In the genomic region with DNA sequence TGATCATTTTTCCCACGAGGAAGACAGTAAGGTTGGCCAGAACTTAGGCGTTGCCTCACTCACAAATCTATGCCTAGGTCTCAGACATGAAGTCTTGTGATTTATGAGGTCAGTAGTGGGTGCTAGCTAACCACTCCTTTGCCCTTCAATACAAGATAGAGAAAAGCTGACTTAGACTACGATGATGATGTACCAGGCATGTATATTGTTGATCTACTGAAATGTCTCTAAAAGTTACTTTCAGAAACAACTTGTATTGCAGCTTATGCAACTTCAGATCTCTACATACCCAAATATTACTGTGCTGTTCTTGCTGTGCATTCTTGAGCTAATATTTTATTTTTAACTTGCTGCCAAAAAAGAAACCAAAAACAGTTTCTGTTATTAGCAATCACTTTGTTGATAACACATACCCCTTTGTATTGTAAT, we compare ENCODE assay signal across 10 cellular contexts. TPM values are rescaled to one million over a fixed set of nuclear protein-coding genes. Genes with fewer than 3 reads are reported as not detected.
DNase-seq lines count a peak whose midpoint lies in the region; ATAC-seq and TF ChIP-seq lines count a peak whose summit lies in the region.
"Had no signal": no experiment of that assay in that cellular context is flagged by ENCODE, and none has a peak within 500 bp of the region (broad histone marks: within the 10 kb centered on the region; RNA-seq: fewer than 3 reads in every experiment).

No MANE protein-coding gene starts in this region.

- peak overlapping the region; percentile 53 for H3K27ac Mint-ChIP-seq in CD8-positive, alpha-beta T cell
- peak overlapping the region in 1 of 2 donors; percentile 13 for H3K27ac Mint-ChIP-seq in T-cell

- CTCF ChIA-PET in CD8-positive, alpha-beta T cell (lab: Charles Lee): interaction anchor here (0.9 kb wide), 1 partner anchor 46 kb away, joined by 3 read pairs; no protein-coding TSS in a partner anchor
- CTCF ChIA-PET in T-cell (lab: Charles Lee): interaction anchor here in 1 of 2 donors (0.8 kb wide), 1 partner anchor 12 kb away, joined by 3 read pairs; no protein-coding TSS in a partner anchor

- H3K4me3 Mint-ChIP-seq in CD8-positive, alpha-beta T cell: no peak overlapping the region
- no peak overlapping the region for H3K4me3 Mint-ChIP-seq in T-cell

- H3K27ac ChIP-seq in CD8-positive, alpha-beta T cell (ENCODE audit: low read depth, low read length): no peak overlapping the region
- peak overlapping the region in 3 of 4 donors; percentile 9 to 30 (median 15) for H3K27ac ChIP-seq in gastroesophageal sphincter
- H3K27ac ChIP-seq: BLaER1 treated with 17β-estradiol and CSF1 and Interleukin-3, amounts not matched to agents 10 nM and 100 nM had no signal

- no peaks in the 10 kb centered on the region for H3K27me3 Mint-ChIP-seq in CD8-positive, alpha-beta T cell (ENCODE audit: low read depth)
- H3K27me3 Mint-ChIP-seq in T-cell: no peaks in the 10 kb centered on the region

- no peaks in the 10 kb centered on the region for H3K27me3 ChIP-seq in CD8-positive, alpha-beta T cell (ENCODE audit: insufficient read depth, low read length)
- H3K27me3 ChIP-seq in gastroesophageal sphincter: no peaks in the 10 kb centered on the region
- H3K27me3 ChIP-seq: BLaER1 treated with 17β-estradiol and CSF1 and Interleukin-3, amounts not matched to agents 10 nM and 100 nM had no signal

- TF ChIP-seq EP300 in gastroesophageal sphincter (IDR thresholded peaks at IDR 0.05): no peak

- TF ChIP-seq CTCF in CD8-positive, alpha-beta T cell (IDR thresholded peaks at IDR 0.05): no peak
- TF ChIP-seq CTCF in gastroesophageal sphincter (IDR thresholded peaks at IDR 0.05): no peak

- H3K4me1 Mint-ChIP-seq in CD8-positive, alpha-beta T cell (ENCODE audit: low read depth): peaks cover 70% of the 10 kb centered on the region
- peaks cover 63 to 64% (median 63%) of the 10 kb centered on the region in 3 donors for H3K4me1 Mint-ChIP-seq in T-cell

- H3K36me3 ChIP-seq in CD8-positive, alpha-beta T cell (ENCODE audit: insufficient read depth, low read length): peaks cover 12% of the 10 kb centered on the region
- H3K36me3 ChIP-seq in gastroesophageal sphincter: peaks cover 0 to 11% of the 10 kb centered on the region in 2 donors

- H3K4me3 ChIP-seq in CD8-positive, alpha-beta T cell (ENCODE audit: low read depth, low read length): no peak overlapping the region
- no peak overlapping the region for H3K4me3 ChIP-seq in gastroesophageal sphincter
- H3K4me3 ChIP-seq: BLaER1 treated with 17β-estradiol and CSF1 and Interleukin-3, amounts not matched to agents 10 nM and 100 nM had no signal

- no peaks in the 10 kb centered on the region for H3K9me3 Mint-ChIP-seq in CD8-positive, alpha-beta T cell
- no peaks in the 10 kb centered on the region for H3K9me3 Mint-ChIP-seq in T-cell

- peaks cover 62% of the 10 kb centered on the region for H3K36me3 Mint-ChIP-seq in CD8-positive, alpha-beta T cell
- peaks cover 52% of the 10 kb centered on the region for H3K36me3 Mint-ChIP-seq in T-cell

- POLR2A ChIA-PET in CD8-positive, alpha-beta T cell (lab: Charles Lee): no interaction called here
- POLR2A ChIA-PET in T-cell (lab: Charles Lee): interaction anchor here in 1 of 2 donors (0.5 kb wide), 1 partner anchor 34 kb away, joined by 3 read pairs; no protein-coding TSS in a partner anchor

- no peak for TF ChIP-seq POLR2A in gastroesophageal sphincter (IDR thresholded peaks at IDR 0.05)

- intact Hi-C loops in CD8-positive, alpha-beta T cell (cut with DNase I, micrococcal nuclease): loop anchor here in 1 of 2 experiments (2.0 kb wide), 2 partner anchors 27 to 45 kb away; no protein-coding TSS in a partner anchor

- no peak for DNase-seq in CD8-positive, alpha-beta T cell
- DNase-seq in T-cell (no peak), AG20443 (ENCODE audit: low spot score) (no peak), NCI-H1694 treated with DMSO at 0.1 percent for 48 hours (lab: John Stamatoyannopoulos, UW) (no peak)
- DNase-seq: activated naive CD4-positive, alpha-beta T cell had no signal

- no peak for ATAC-seq in CD8-positive, alpha-beta T cell
- peak; percentile 61 for ATAC-seq in GM21360 (IDR thresholded peaks at IDR 0.05; ENCODE audit: unreplicated experiment)
- ATAC-seq in HG03432 (IDR thresholded peaks at IDR 0.05; ENCODE audit: unreplicated experiment): peak; percentile 74
- ATAC-seq in gastroesophageal sphincter: no peak
- no peak for ATAC-seq in T-cell (replicated peaks in 1 of 4)
- no peak for ATAC-seq in GM21515 (IDR thresholded peaks at IDR 0.05; ENCODE audit: unreplicated experiment)

- H3K4me1 ChIP-seq in CD8-positive, alpha-beta T cell (ENCODE audit: insufficient read depth, low read length): peaks cover 6% of the 10 kb centered on the region
- peaks cover 9 to 56% (median 10%) of the 10 kb centered on the region in 3 donors for H3K4me1 ChIP-seq in gastroesophageal sphincter

- WGBS in gastroesophageal sphincter (ENCODE audit: low coverage in 1 of 2), 2 donors: 61 to 100% methylated on average over 2 to 3 of the region's 3 CpGs

- H3K9me3 ChIP-seq in CD8-positive, alpha-beta T cell (ENCODE audit: low read length): no peaks in the 10 kb centered on the region
- H3K9me3 ChIP-seq in gastroesophageal sphincter: no peaks in the 10 kb centered on the region
- H3K9me3 ChIP-seq: BLaER1 treated with 17β-estradiol and CSF1 and Interleukin-3, amounts not matched to agents 10 nM and 100 nM had no signal

RNA-seq across cellular contexts. Expression of a gene that starts 30.6 kb away (rescaled TPM):
- 100 to 1,000 TPM; 137 to 145 TPM for total RNA-seq in CD8-positive, alpha-beta T cell
- total RNA-seq in gastroesophageal sphincter (10 to 100 TPM; 22.9 to 39.2 (median 35.8) TPM), T-cell (10 to 100 TPM; 45.6 to 96.7 (median 53.9) TPM)

Comparison
In these comparisons a context has a peak if more than half of its experiments do, and no peak if none do; other contexts are left out.
1. ATAC-seq: peak in GM21360 (single experiment) and HG03432 (single experiment); none in CD8-positive, alpha-beta T cell (single experiment), gastroesophageal sphincter (single experiment), T-cell (0 of 4) and GM21515 (single experiment).